27 cellular contexts compared by ENCODE assay signal in genomic region chrX:119802546-119802945, GRCh38. TPM values are rescaled to one million over a fixed set of nuclear protein-coding genes. Genes with fewer than 3 reads are reported as not detected.
"Had no signal": no experiment of that assay in that cellular context is flagged by ENCODE, and none has a peak within 500 bp of the region (broad histone marks: within the 10 kb centered on the region; RNA-seq: fewer than 3 reads in every experiment).

No MANE protein-coding gene starts in this region.

- H3K27ac Mint-ChIP-seq: stimulated activated memory B cell treated with anti-CD40 and anti-IgM and Interleukin-4, amounts not matched to agents 10 μg/mL and 1 μg/mL and 100 μg/mL, for 72 hours; stimulated activated naive B cell treated with anti-CD40 and anti-IgM and Interleukin-4, amounts not matched to agents 10 μg/mL and 1 μg/mL and 100 μg/mL, for 72 hours; stimulated activated naive CD8-positive, alpha-beta T cell treated with anti-CD3 and anti-CD28 coated beads, Interleukin-15, amount 100 ng/mL, for 72 hours; stimulated activated naive CD8-positive, alpha-beta T cell treated with anti-CD3 and anti-CD28 coated beads, Interleukin-15, Interleukin-2, amounts not matched to agents 100 ng/mL and 50 ng/mL, for 24 hours; type B pancreatic cell had no signal

- H3K36me3 Mint-ChIP-seq: type B pancreatic cell had no signal

- H3K4me1 Mint-ChIP-seq: stimulated activated memory B cell treated with anti-CD40 and anti-IgM and Interleukin-4, amounts not matched to agents 10 μg/mL and 1 μg/mL and 100 μg/mL, for 72 hours; stimulated activated naive B cell treated with anti-CD40 and anti-IgM and Interleukin-4, amounts not matched to agents 10 μg/mL and 1 μg/mL and 100 μg/mL, for 72 hours; stimulated activated naive CD8-positive, alpha-beta T cell treated with anti-CD3 and anti-CD28 coated beads, Interleukin-15, amount 100 ng/mL, for 72 hours had no signal

- ATAC-seq: stimulated activated memory B cell treated with anti-CD40 and anti-IgM and Interleukin-4, amounts not matched to agents 10 μg/mL and 1 μg/mL and 100 μg/mL, for 72 hours; stimulated activated naive B cell treated with anti-CD40 and anti-IgM and Interleukin-4, amounts not matched to agents 10 μg/mL and 1 μg/mL and 100 μg/mL, for 72 hours; stimulated activated naive CD8-positive, alpha-beta T cell treated with anti-CD3 and anti-CD28 coated beads, Interleukin-15, amount 100 ng/mL, for 72 hours; stimulated activated naive CD8-positive, alpha-beta T cell treated with anti-CD3 and anti-CD28 coated beads, Interleukin-15, Interleukin-2, amounts not matched to agents 100 U/mL and 50 U/mL, for 24 hours; upper lobe of right lung had no signal

- H3K27ac ChIP-seq: stomach, suprapubic skin, testis, thoracic aorta, thyroid gland, tibial artery, tibial nerve, transverse colon, upper lobe of left lung, upper lobe of right lung, uterus, vagina had no signal

- H3K4me1 ChIP-seq: stomach, suprapubic skin, testis, thyroid gland, tibial artery, tibial nerve, transverse colon, upper lobe of left lung, upper lobe of right lung, uterus, vagina had no signal

- DNase-seq: stimulated activated CD4-positive, alpha-beta T cell treated with anti-CD3 and anti-CD28 coated beads, Interleukin-2, amount 100 ng/mL, for 24 hours; stimulated activated CD4-positive, alpha-beta T cell treated with anti-CD3 and anti-CD28 coated beads, Interleukin-2, amount 100 ng/mL, for 48 hours; stimulated activated CD4-positive, alpha-beta T cell treated with anti-CD3 and anti-CD28 coated beads, Interleukin-4, amount 100 ng/mL, for 1 hour; stimulated activated CD4-positive, alpha-beta T cell treated with anti-CD3 and anti-CD28 coated beads, Interleukin-4, amount 100 ng/mL, for 24 hours; stimulated activated CD4-positive, alpha-beta T cell treated with anti-CD3 and anti-CD28 coated beads, Interleukin-4, amount 100 ng/mL, for 4 hours; stimulated activated CD8-positive, alpha-beta memory T cell treated with anti-CD3 and anti-CD28 coated beads, Interleukin-4, amount 100 ng/mL, for 48 hours; stimulated activated naive B cell treated with anti-CD40 and anti-IgM and Interleukin-4, amounts not matched to agents 10 μg/mL and 1 μg/mL and 100 μg/mL, for 72 hours; stimulated activated naive CD4-positive, alpha-beta T cell; stimulated activated naive CD4-positive, alpha-beta T cell treated with Interleukin-2 at 50 U/mL for 16 hours; stimulated activated naive CD8-positive, alpha-beta T cell treated with anti-CD3 and anti-CD28 coated beads, Interleukin-15, amount 100 ng/mL, for 72 hours; stimulated activated naive CD8-positive, alpha-beta T cell treated with anti-CD3 and anti-CD28 coated beads, Interleukin-15, Interleukin-2, amounts not matched to agents 100 U/mL and 50 U/mL, for 24 hours; stomach; substantia nigra; testis; thyroid gland; tibial artery; transverse colon; upper lobe of left lung; upper lobe of right lung; uterus had no signal

- H3K9me3 ChIP-seq: stomach, suprapubic skin, testis, thoracic aorta, thyroid gland, tibial artery, tibial nerve, transverse colon, upper lobe of left lung, upper lobe of right lung, uterus, vagina had no signal

- H3K4me3 ChIP-seq: stomach, suprapubic skin, testis, thoracic aorta, thyroid gland, tibial artery, tibial nerve, transverse colon, upper lobe of left lung, upper lobe of right lung, uterus, vagina had no signal

- H3K4me3 Mint-ChIP-seq: stimulated activated memory B cell treated with anti-CD40 and anti-IgM and Interleukin-4, amounts not matched to agents 10 μg/mL and 1 μg/mL and 100 μg/mL, for 72 hours; stimulated activated naive B cell treated with anti-CD40 and anti-IgM and Interleukin-4, amounts not matched to agents 10 μg/mL and 1 μg/mL and 100 μg/mL, for 72 hours; stimulated activated naive CD8-positive, alpha-beta T cell treated with anti-CD3 and anti-CD28 coated beads, Interleukin-15, amount 100 ng/mL, for 72 hours; stimulated activated naive CD8-positive, alpha-beta T cell treated with anti-CD3 and anti-CD28 coated beads, Interleukin-15, Interleukin-2, amounts not matched to agents 100 ng/mL and 50 ng/mL, for 24 hours; type B pancreatic cell had no signal

- H3K27me3 ChIP-seq: stomach, suprapubic skin, testis, thyroid gland, tibial artery, tibial nerve, transverse colon, upper lobe of left lung, upper lobe of right lung, uterus, vagina had no signal

- H3K36me3 ChIP-seq: stomach, suprapubic skin, thoracic aorta, thyroid gland, tibial artery, tibial nerve, transverse colon, upper lobe of left lung, upper lobe of right lung, uterus, vagina had no signal

- H3K27me3 Mint-ChIP-seq: stimulated activated memory B cell treated with anti-CD40 and anti-IgM and Interleukin-4, amounts not matched to agents 10 μg/mL and 1 μg/mL and 100 μg/mL, for 72 hours; stimulated activated naive CD8-positive, alpha-beta T cell treated with anti-CD3 and anti-CD28 coated beads, Interleukin-15, amount 100 ng/mL, for 72 hours; stimulated activated naive CD8-positive, alpha-beta T cell treated with anti-CD3 and anti-CD28 coated beads, Interleukin-15, Interleukin-2, amounts not matched to agents 100 ng/mL and 50 ng/mL, for 24 hours; type B pancreatic cell had no signal

- H3K9me3 Mint-ChIP-seq: stimulated activated memory B cell treated with anti-CD40 and anti-IgM and Interleukin-4, amounts not matched to agents 10 μg/mL and 1 μg/mL and 100 μg/mL, for 72 hours; stimulated activated naive B cell treated with anti-CD40 and anti-IgM and Interleukin-4, amounts not matched to agents 10 μg/mL and 1 μg/mL and 100 μg/mL, for 72 hours; stimulated activated naive CD8-positive, alpha-beta T cell treated with anti-CD3 and anti-CD28 coated beads, Interleukin-15, amount 100 ng/mL, for 72 hours; stimulated activated naive CD8-positive, alpha-beta T cell treated with anti-CD3 and anti-CD28 coated beads, Interleukin-15, Interleukin-2, amounts not matched to agents 100 ng/mL and 50 ng/mL, for 24 hours had no signal

RNA-seq across cellular contexts. Expression of gene SOWAHD, which starts 44.2 kb away (rescaled TPM):
- total RNA-seq: thoracic aorta, thyroid gland, vagina had no signal
